Comparison of ENCODE assay signal across 14 cellular contexts in genomic region chr1:1332031-1332755, GRCh38. TPM values are rescaled to one million over a fixed set of nuclear protein-coding genes. Genes with fewer than 3 reads are reported as not detected.
"Had no signal": no experiment of that assay in that cellular context is flagged by ENCODE, and none has a peak within 500 bp of the region (broad histone marks: within the 10 kb centered on the region; RNA-seq: fewer than 3 reads in every experiment).

No MANE protein-coding gene starts in this region.

- H3K27ac ChIP-seq: brain microvascular endothelial cell, sigmoid colon had no signal

- H3K4me3 ChIP-seq: sigmoid colon had no signal

- DNase-seq: activated CD4-positive, alpha-beta memory T cell treated with anti-CD3 and anti-CD28 coated beads for 36 hours; activated CD4-positive, alpha-beta T cell treated with anti-CD3 and anti-CD28 coated beads for 1 hour; activated gamma-delta T cell treated with Interleukin-2 at 50 U/mL for 16 hours; activated naive CD8-positive, alpha-beta T cell treated with anti-CD3 and anti-CD28 coated beads for 36 hours; activated T-cell treated with anti-CD3 and anti-CD28 coated beads, Interleukin-2, amount 50 U/mL, for 48 hours; brain microvascular endothelial cell; cerebellar nuclear complex; endodermal cell; erythroblast; hippocampal formation; nephron progenitor cell; sigmoid colon; stimulated activated CD4-positive, alpha-beta T cell treated with anti-CD3 and anti-CD28 coated beads, Interleukin-2, amount 100 ng/mL, for 24 hours; stimulated activated naive CD4-positive, alpha-beta T cell had no signal

- H3K9me3 ChIP-seq: sigmoid colon had no signal

- H3K27me3 ChIP-seq: brain microvascular endothelial cell, sigmoid colon had no signal

RNA-seq across cellular contexts. Expression of gene TAS1R3, which starts 1.1 kb away (rescaled TPM):
- total RNA-seq: sigmoid colon had no signal
